ENCODE assay signal across 23 cellular contexts in the genomic region with DNA sequence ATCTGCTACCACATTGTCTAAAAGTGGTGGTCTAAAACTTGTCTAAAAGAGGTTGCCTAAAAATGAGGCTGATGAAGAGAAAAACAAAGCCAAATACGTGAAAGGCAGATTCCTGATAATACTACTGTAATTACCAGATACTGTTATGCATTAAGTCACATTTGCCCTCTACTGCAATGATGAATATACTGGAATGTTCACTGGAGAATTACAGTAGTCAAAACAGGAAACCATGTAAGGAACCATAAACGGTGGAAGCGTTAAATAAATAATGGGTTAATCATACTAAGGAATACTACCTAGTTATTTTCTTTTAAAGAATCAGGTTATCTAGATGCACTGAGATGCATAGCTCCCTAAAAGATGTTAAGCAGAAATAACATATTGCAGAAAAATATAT.
"Had no signal": no experiment of that assay in that cellular context is flagged by ENCODE, and none has a peak within 500 bp of the region (broad histone marks: within the 10 kb centered on the region; RNA-seq: fewer than 3 reads in every experiment).

No MANE protein-coding gene starts in this region.

- H3K4me1 ChIP-seq: colonic mucosa, esophagus squamous epithelium, psoas muscle, vagina had no signal

- ATAC-seq: left colon; left ventricle myocardium superior; natural killer cell treated with Interleukin-12 subunit alpha and Interleukin-12 subunit beta and Interleukin-15 and Interleukin-18, amount 100 ng/mL, for 72 hours; psoas muscle; sciatic nerve; stimulated activated memory B cell treated with anti-CD40 and anti-IgM and Interleukin-4, amounts not matched to agents 10 μg/mL and 1 μg/mL and 100 μg/mL, for 72 hours; upper lobe of right lung had no signal

- H3K27ac Mint-ChIP-seq: natural killer cell treated with Interleukin-12 subunit alpha and Interleukin-12 subunit beta and Interleukin-15 and Interleukin-18, amount 100 ng/mL, for 72 hours; stimulated activated memory B cell treated with anti-CD40 and anti-IgM and Interleukin-4, amounts not matched to agents 10 μg/mL and 1 μg/mL and 100 μg/mL, for 72 hours; stimulated activated naive CD8-positive, alpha-beta T cell treated with anti-CD3 and anti-CD28 coated beads, Interleukin-15, Interleukin-2, amounts not matched to agents 100 ng/mL and 50 ng/mL, for 24 hours had no signal

- H3K36me3 Mint-ChIP-seq: natural killer cell treated with Interleukin-12 subunit alpha and Interleukin-12 subunit beta and Interleukin-15 and Interleukin-18, amount 100 ng/mL, for 72 hours; stimulated activated memory B cell treated with anti-CD40 and anti-IgM and Interleukin-4, amounts not matched to agents 10 μg/mL and 1 μg/mL and 100 μg/mL, for 72 hours had no signal

- H3K27me3 ChIP-seq: colonic mucosa, dorsolateral prefrontal cortex, esophagus squamous epithelium, spleen, tibial nerve, upper lobe of right lung, vagina had no signal

- H3K4me3 ChIP-seq: colonic mucosa, dorsolateral prefrontal cortex, esophagus squamous epithelium, lung, psoas muscle, spleen, tibial nerve, upper lobe of right lung, vagina had no signal

- H3K9me3 Mint-ChIP-seq: natural killer cell treated with Interleukin-12 subunit alpha and Interleukin-12 subunit beta and Interleukin-15 and Interleukin-18, amount 100 ng/mL, for 72 hours; stimulated activated memory B cell treated with anti-CD40 and anti-IgM and Interleukin-4, amounts not matched to agents 10 μg/mL and 1 μg/mL and 100 μg/mL, for 72 hours; stimulated activated naive CD8-positive, alpha-beta T cell treated with anti-CD3 and anti-CD28 coated beads, Interleukin-15, Interleukin-2, amounts not matched to agents 100 ng/mL and 50 ng/mL, for 24 hours had no signal

- H3K4me3 Mint-ChIP-seq: natural killer cell treated with Interleukin-12 subunit alpha and Interleukin-12 subunit beta and Interleukin-15 and Interleukin-18, amount 100 ng/mL, for 72 hours; stimulated activated memory B cell treated with anti-CD40 and anti-IgM and Interleukin-4, amounts not matched to agents 10 μg/mL and 1 μg/mL and 100 μg/mL, for 72 hours; stimulated activated naive CD8-positive, alpha-beta T cell treated with anti-CD3 and anti-CD28 coated beads, Interleukin-15, Interleukin-2, amounts not matched to agents 100 ng/mL and 50 ng/mL, for 24 hours had no signal

- H3K36me3 ChIP-seq: colonic mucosa, esophagus squamous epithelium, spleen, tibial nerve, upper lobe of right lung, vagina had no signal

- DNase-seq: colonic mucosa; dorsolateral prefrontal cortex; effector CD8-positive, alpha-beta T cell; esophagus squamous epithelium; foreskin fibroblast; left colon; left ventricle myocardium superior; mesenchymal stem cell; midbrain; psoas muscle; retina; spleen; stimulated activated CD4-positive, alpha-beta T cell treated with anti-CD3 and anti-CD28 coated beads, Interleukin-15, amount 100 ng/mL, for 24 hours; stimulated activated CD4-positive, alpha-beta T cell treated with anti-CD3 and anti-CD28 coated beads, Interleukin-1b, Interleukin-23, amount 100 ng/mL, for 48 hours; stimulated activated CD4-positive, alpha-beta T cell treated with anti-CD3 and anti-CD28 coated beads, Interleukin-4, amount 100 ng/mL, for 24 hours; upper lobe of right lung had no signal

- H3K27ac ChIP-seq: colonic mucosa, dorsolateral prefrontal cortex, esophagus squamous epithelium, psoas muscle, spleen, tibial nerve, upper lobe of right lung, vagina had no signal
